ENCODE assay signal across 20 cellular contexts in genomic region chr3:56989434-56990294, GRCh38.
DNase-seq lines count a peak whose midpoint lies in the region; ATAC-seq, FAIRE-seq and TF ChIP-seq lines count a peak whose summit lies in the region.
"Had no signal": no experiment of that assay in that cellular context is flagged by ENCODE, and none has a peak within 500 bp of the region (broad histone marks: within the 10 kb centered on the region; RNA-seq: fewer than 3 reads in every experiment).

No MANE protein-coding gene starts in this region.

- no peaks in the 10 kb centered on the region for H3K36me3 ChIP-seq in adipocyte (ENCODE audit: control insufficient read depth, insufficient read depth, low read length, severe bottlenecking)
- no peaks in the 10 kb centered on the region for H3K36me3 ChIP-seq in ovary
- H3K36me3 ChIP-seq: tibial nerve, WERI-Rb-1 had no signal

- CTCF ChIA-PET in A549 (lab: Yijun Ruan, JAX), result interaction anchor here (0.6 to 8.3 kb wide), 37 partner anchors 9 to 648 kb away, joined by 3 to 184 read pairs (median 5); partner anchors contain the start of gene ARHGEF3
- CTCF ChIA-PET in activated CD8-positive, alpha-beta T cell treated with anti-CD3 and anti-CD28 coated beads for 36 hours (lab: Charles Lee), result interaction anchor here (0.5 to 16.5 kb wide), 68 partner anchors 9 to 380 kb away, joined by 3 to 354 read pairs (median 6); partner anchors contain the start of genes ARHGEF3 and TASOR

- no peak overlapping the region for H3K4me3 Mint-ChIP-seq in activated CD8-positive, alpha-beta T cell treated with anti-CD3 and anti-CD28 coated beads for 36 hours
- H3K4me3 Mint-ChIP-seq: activated CD4-positive, alpha-beta memory T cell treated with anti-CD3 and anti-CD28 coated beads, Interleukin-2, amount 10 ng/mL, durations not matched to agents 7 days and 5 days; activated T-cell treated with anti-CD3 and anti-CD28 coated beads, Interleukin-2, amount 50 U/mL, for 24 hours; stimulated activated effector memory CD8-positive, alpha-beta T cell treated with anti-CD3 and anti-CD28 coated beads, Interleukin-12 subunit alpha, Interleukin-12 subunit beta, amount 100 ng/mL, for 72 hours; T-cell had no signal

- 62% methylated on average over 9 of the region's 12 CpGs for WGBS in A549 (ENCODE audit: missing lambda C conversion rate)
- WGBS in ovary, 3 donors, result 33 to 50% (median 46%) methylated on average over 12 of the region's 12 CpGs

- peak overlapping the region; percentile 3 for H3K9ac ChIP-seq in adipocyte (ENCODE audit: low read length)

- H3K27ac ChIP-seq in A549 (no peak overlapping the region), ovary (peak overlapping the region; percentile 44 to 46)
- H3K27ac ChIP-seq: tibial nerve, WERI-Rb-1 had no signal

- peaks cover 32% of the 10 kb centered on the region for H3K4me1 Mint-ChIP-seq in activated CD8-positive, alpha-beta T cell treated with anti-CD3 and anti-CD28 coated beads for 36 hours (ENCODE audit: low read depth)

- no peak overlapping the region for H3K27ac Mint-ChIP-seq in activated CD8-positive, alpha-beta T cell treated with anti-CD3 and anti-CD28 coated beads for 36 hours
- H3K27ac Mint-ChIP-seq: activated CD4-positive, alpha-beta memory T cell treated with anti-CD3 and anti-CD28 coated beads, Interleukin-2, amount 10 ng/mL, durations not matched to agents 7 days and 5 days; activated naive CD8-positive, alpha-beta T cell; activated T-cell treated with anti-CD3 and anti-CD28 coated beads, Interleukin-2, amount 50 U/mL, for 24 hours; CD4-positive, alpha-beta T cell; stimulated activated effector memory CD8-positive, alpha-beta T cell treated with anti-CD3 and anti-CD28 coated beads, Interleukin-12 subunit alpha, Interleukin-12 subunit beta, amount 100 ng/mL, for 72 hours; T-cell had no signal

- ATAC-seq in A549, result peak; percentile 10 to 34; a peak in 3 of 6 replicates
- ATAC-seq in stimulated activated naive CD8-positive, alpha-beta T cell treated with anti-CD3 and anti-CD28 coated beads, Interleukin-15, Interleukin-2, amounts not matched to agents 100 U/mL and 50 U/mL, for 24 hours, result no peak
- no peak for ATAC-seq in activated CD8-positive, alpha-beta T cell treated with anti-CD3 and anti-CD28 coated beads for 36 hours

- no peak for TF ChIP-seq RAD21 in A549 (conservative IDR thresholded peaks at IDR 0.05 in 1 of 2, IDR thresholded peaks at IDR 0.05 in 1 of 2)

- DNase-seq in A549 (ENCODE audit: low read depth in 1 of 2, low spot score in 1 of 2) (no peak), adipocyte (ENCODE audit: low read depth) (no peak), cardiac septum (ENCODE audit: low spot score) (peak; percentile 53), ovary (peak in 3 of 5 donors; percentile 52 to 74 (median 71)), NCI-H748 (lab: John Stamatoyannopoulos, UW; ENCODE audit: unreplicated experiment) (no peak)
- no peak for DNase-seq in stimulated activated naive CD8-positive, alpha-beta T cell treated with anti-CD3 and anti-CD28 coated beads, Interleukin-15, Interleukin-2, amounts not matched to agents 100 U/mL and 50 U/mL, for 24 hours
- no peak for DNase-seq in activated CD8-positive, alpha-beta T cell treated with anti-CD3 and anti-CD28 coated beads for 36 hours
- no peak for DNase-seq in activated CD4-positive, CD25-positive, alpha-beta regulatory T cell (lab: John Stamatoyannopoulos, UW)

- TF ChIP-seq POLR2A in A549 (IDR thresholded peaks at IDR 0.05; ENCODE audit: low read length), result no peak
- TF ChIP-seq POLR2A in ovary (IDR thresholded peaks at IDR 0.05), result no peak

- H3K36me3 Mint-ChIP-seq in activated CD8-positive, alpha-beta T cell treated with anti-CD3 and anti-CD28 coated beads for 36 hours (ENCODE audit: low read depth), result no peaks in the 10 kb centered on the region
- H3K36me3 Mint-ChIP-seq: activated naive CD8-positive, alpha-beta T cell; immature natural killer cell; naive thymus-derived CD8-positive, alpha-beta T cell; stimulated activated effector memory CD8-positive, alpha-beta T cell treated with anti-CD3 and anti-CD28 coated beads, Interleukin-12 subunit alpha, Interleukin-12 subunit beta, amount 100 ng/mL, for 72 hours; T-cell had no signal

- peak overlapping the region; percentile 59; the same call in 1 of the 3 replicates for H3K4me2 ChIP-seq in A549

- TF ChIP-seq EP300 in A549 (IDR thresholded peaks at IDR 0.05), result no peak
- no peak for TF ChIP-seq EP300 in ovary (IDR thresholded peaks at IDR 0.05)

- FAIRE-seq in A549 (lab: Jason Lieb, UNC), result no peak
- FAIRE-seq: H54 had no signal

- intact Hi-C loops in cardiac septum (cut with DNase I), result loop anchor here (1.0 to 10.0 kb wide), 5 partner anchors 62 to 287 kb away; partner anchors contain the start of genes APPL1 and ARHGEF3
- intact Hi-C loops in ovary (cut with DNase I), result loop anchor here (2.0 to 10.0 kb wide), 7 partner anchors 65 to 287 kb away; partner anchors contain the start of genes ARHGEF3 (in 2 of the 4) and IL17RD (in 2 of the 4)
- intact Hi-C loops in activated CD8-positive, alpha-beta T cell treated with anti-CD3 and anti-CD28 coated beads for 36 hours (cut with micrococcal nuclease), result loop anchor here (2.0 to 5.0 kb wide), 2 partner anchors 127 to 287 kb away; no protein-coding TSS in a partner anchor

- H3K9me3 ChIP-seq in A549 (no peaks in the 10 kb centered on the region), adipocyte (ENCODE audit: control insufficient read depth, low read length) (no peaks in the 10 kb centered on the region), ovary (no peaks in the 10 kb centered on the region)
- H3K9me3 ChIP-seq: tibial nerve had no signal

- H3K27me3 ChIP-seq in adipocyte (replicated peaks; ENCODE audit: control insufficient read depth, insufficient read depth, low read length), result no peaks in the 10 kb centered on the region
- H3K27me3 ChIP-seq in ovary, result no peaks in the 10 kb centered on the region
- H3K27me3 ChIP-seq: tibial nerve had no signal

- no peaks in the 10 kb centered on the region for H3K9me3 Mint-ChIP-seq in activated CD8-positive, alpha-beta T cell treated with anti-CD3 and anti-CD28 coated beads for 36 hours
- H3K9me3 Mint-ChIP-seq: activated CD4-positive, alpha-beta memory T cell treated with anti-CD3 and anti-CD28 coated beads, Interleukin-2, amount 10 ng/mL, durations not matched to agents 7 days and 5 days; activated T-cell treated with anti-CD3 and anti-CD28 coated beads, Interleukin-2, amount 50 U/mL, for 24 hours; CD4-positive, alpha-beta T cell; immature natural killer cell; naive thymus-derived CD8-positive, alpha-beta T cell; stimulated activated effector memory CD8-positive, alpha-beta T cell treated with anti-CD3 and anti-CD28 coated beads, Interleukin-12 subunit alpha, Interleukin-12 subunit beta, amount 100 ng/mL, for 72 hours; T-cell had no signal

- H3K4me3 ChIP-seq in A549, result no peak overlapping the region
- H3K4me3 ChIP-seq in adipocyte (ENCODE audit: low read length), result no peak overlapping the region
- no peak overlapping the region for H3K4me3 ChIP-seq in ovary
- H3K4me3 ChIP-seq: K562, tibial nerve had no signal

- no peak for TF ChIP-seq CTCF in A549 (IDR thresholded peaks at IDR 0.05)
- TF ChIP-seq CTCF in ovary (IDR thresholded peaks at IDR 0.05), result no peak
- TF ChIP-seq CTCF in activated CD8-positive, alpha-beta T cell treated with anti-CD3 and anti-CD28 coated beads for 36 hours (IDR thresholded peaks at IDR 0.05), result no peak

- H3K27me3 Mint-ChIP-seq in activated CD8-positive, alpha-beta T cell treated with anti-CD3 and anti-CD28 coated beads for 36 hours, result peaks cover 7% of the 10 kb centered on the region

- POLR2A ChIA-PET in A549 (lab: Yijun Ruan, JAX), result interaction anchor here (1.3 kb wide), 1 partner anchor 287 kb away, joined by 3 read pairs; no protein-coding TSS in a partner anchor
- POLR2A ChIA-PET in activated CD8-positive, alpha-beta T cell treated with anti-CD3 and anti-CD28 coated beads for 36 hours (lab: Charles Lee), result interaction anchor here (1.2 to 4.2 kb wide), 3 partner anchors 73 to 287 kb away, joined by 4 to 24 read pairs (median 5); partner anchors contain the start of gene ARHGEF3

- peaks cover 21% of the 10 kb centered on the region for H3K4me1 ChIP-seq in A549
- peaks cover 41% of the 10 kb centered on the region for H3K4me1 ChIP-seq in adipocyte (ENCODE audit: control insufficient read depth, insufficient read depth, low read length)
- peaks cover 11% of the 10 kb centered on the region for H3K4me1 ChIP-seq in ovary (ENCODE audit: insufficient read depth)

TF ChIP-seq in A549, 52 proteins besides CTCF, POLR2A, EP300 and RAD21 (continues in another document):
- TF ChIP-seq HOXB5 (CRISPR knock-in tag; IDR thresholded peaks at IDR 0.05) (no peak), E2F6 (IDR thresholded peaks at IDR 0.05; ENCODE audit: borderline replicate concordance, low read depth) (no peak), HOXB13 (CRISPR knock-in tag; IDR thresholded peaks at IDR 0.05; ENCODE audit: low read depth) (no peak), FOSB (CRISPR knock-in tag; IDR thresholded peaks at IDR 0.05) (no peak), HOXA7 (CRISPR knock-in tag; IDR thresholded peaks at IDR 0.05) (no peak), MAX (IDR thresholded peaks at IDR 0.05) (no peak), GATA3 (IDR thresholded peaks at IDR 0.05; ENCODE audit: borderline replicate concordance) (no peak), NR3C1 (IDR thresholded peaks at IDR 0.05) (no peak), TFCP2L1 (CRISPR knock-in tag; IDR thresholded peaks at IDR 0.05) (no peak), FOXS1 (CRISPR knock-in tag; IDR thresholded peaks at IDR 0.05) (no peak)

Comparison
In these comparisons a context has a peak if more than half of its experiments do, and no peak if none do; other contexts are left out.
1. ATAC-seq: peak in A549 (2 of 2); none in stimulated activated naive CD8-positive, alpha-beta T cell treated with anti-CD3 and anti-CD28 coated beads, Interleukin-15, Interleukin-2, amounts not matched to agents 100 U/mL and 50 U/mL, for 24 hours (single experiment) and activated CD8-positive, alpha-beta T cell treated with anti-CD3 and anti-CD28 coated beads for 36 hours (single experiment).
2. DNase-seq: peak in cardiac septum (single experiment) and ovary (3 of 5); none in A549 (0 of 2), adipocyte (single experiment), stimulated activated naive CD8-positive, alpha-beta T cell treated with anti-CD3 and anti-CD28 coated beads, Interleukin-15, Interleukin-2, amounts not matched to agents 100 U/mL and 50 U/mL, for 24 hours (single experiment), NCI-H748 (single experiment), activated CD8-positive, alpha-beta T cell treated with anti-CD3 and anti-CD28 coated beads for 36 hours (single experiment) and activated CD4-positive, CD25-positive, alpha-beta regulatory T cell (0 of 4).
3. H3K27ac ChIP-seq: peak in ovary (2 of 2); none in A549 (0 of 2).